In genomic region chr17:75113798-75114551, GRCh38 we compare ENCODE assay signal across 1 cellular context.
TF ChIP-seq lines count a peak whose summit lies in the region.

No MANE protein-coding gene starts in this region.

TF ChIP-seq in K562, 482 proteins besides CTCF, POLR2A, EP300 and RAD21 (continued from another document and continues in another):
- TF ChIP-seq MYBL2 (IDR thresholded peaks at IDR 0.05; ENCODE audit: low read depth) (no peak), MYBL2 (CRISPR knock-in tag; IDR thresholded peaks at IDR 0.05; ENCODE audit: borderline replicate concordance) (no peak), RNF219 (CRISPR knock-in tag; IDR thresholded peaks at IDR 0.05) (no peak), ASH1L (IDR thresholded peaks at IDR 0.05; ENCODE audit: borderline replicate concordance, low read depth, partially characterized antibody) (no peak), E2F1 (CRISPR knock-in tag; IDR thresholded peaks at IDR 0.05) (no peak; the same call in 1 of the 2 replicates), SNRNP70 (optimal IDR thresholded peaks at IDR 0.05; ENCODE audit: low read depth, low read length) (no peak), NFXL1 (CRISPR knock-in tag; IDR thresholded peaks at IDR 0.05) (no peak), ZNF431 (CRISPR knock-in tag; IDR thresholded peaks at IDR 0.05) (no peak), CAMTA2 (CRISPR knock-in tag; conservative IDR thresholded peaks at IDR 0.05) (no peak), RERE (CRISPR knock-in tag; IDR thresholded peaks at IDR 0.05; ENCODE audit: borderline replicate concordance) (no peak), ZNF398 (CRISPR knock-in tag; IDR thresholded peaks at IDR 0.05) (no peak), ZNF511 (CRISPR knock-in tag; IDR thresholded peaks at IDR 0.05) (no peak), RAD51 (IDR thresholded peaks at IDR 0.05; ENCODE audit: borderline replicate concordance, low read depth) (no peak), GABPB2 (CRISPR knock-in tag; conservative IDR thresholded peaks at IDR 0.05) (no peak), TAF1 (IDR thresholded peaks at IDR 0.05; ENCODE audit: control insufficient read depth, extremely low read depth, insufficient read depth, low read length, severe bottlenecking) (no peak), ZBTB1 (CRISPR knock-in tag; IDR thresholded peaks at IDR 0.05; ENCODE audit: borderline replicate concordance, low read depth) (no peak), PATZ1 (CRISPR knock-in tag; IDR thresholded peaks at IDR 0.05; ENCODE audit: borderline replicate concordance) (no peak), RBM25 (IDR thresholded peaks at IDR 0.05; ENCODE audit: low read depth, low read length, severe bottlenecking) (no peak), USF1 (CRISPR knock-in tag; IDR thresholded peaks at IDR 0.05) (no peak), ARHGAP35 (IDR thresholded peaks at IDR 0.05; ENCODE audit: partially characterized antibody) (no peak), HCFC1 (IDR thresholded peaks at IDR 0.05; ENCODE audit: low read depth, low read length) (no peak; the same call in 1 of the 2 replicates), ZNF695 (CRISPR knock-in tag; IDR thresholded peaks at IDR 0.05) (no peak), ZNF77 (CRISPR knock-in tag; IDR thresholded peaks at IDR 0.05) (no peak), TBP (optimal IDR thresholded peaks at IDR 0.05; ENCODE audit: low read depth, low read length) (peak; percentile 51), ZNF384 (IDR thresholded peaks at IDR 0.05; ENCODE audit: low read depth, low read length) (0 out of 2 replicates have a peak, but pooled peaks have one; percentile 45), ZBTB8A (IDR thresholded peaks at IDR 0.05; ENCODE audit: partially characterized antibody) (no peak), E2F3 (CRISPR knock-in tag; IDR thresholded peaks at IDR 0.05) (no peak), ZNF717 (CRISPR knock-in tag; IDR thresholded peaks at IDR 0.05) (no peak), ZNF395 (CRISPR knock-in tag; IDR thresholded peaks at IDR 0.05) (peak; percentile 35; the same call in 1 of the 2 replicates), LEF1 (IDR thresholded peaks at IDR 0.05) (no peak), ZFP30 (CRISPR knock-in tag; IDR thresholded peaks at IDR 0.05; ENCODE audit: borderline replicate concordance) (no peak), HNRNPUL1 (IDR thresholded peaks at IDR 0.05; ENCODE audit: low read length) (no peak), SAFB2 (IDR thresholded peaks at IDR 0.05; ENCODE audit: borderline replicate concordance, low read depth, low read length, severe bottlenecking) (no peak), CEBPZ (IDR thresholded peaks at IDR 0.05; ENCODE audit: borderline replicate concordance, low read depth, low read length) (no peak), TOE1 (IDR thresholded peaks at IDR 0.05; ENCODE audit: borderline replicate concordance) (no peak), TOE1 (CRISPR knock-in tag; IDR thresholded peaks at IDR 0.05; ENCODE audit: borderline replicate concordance, low read depth) (no peak), FOXJ2 (tag; IDR thresholded peaks at IDR 0.05) (no peak)
